Comparison of ENCODE assay signal across 10 cellular contexts in genomic region chr3:51966016-51966415, GRCh38. TPM values are rescaled to one million over a fixed set of nuclear protein-coding genes. Genes with fewer than 3 reads are reported as not detected.
DNase-seq lines count a peak whose midpoint lies in the region; ATAC-seq lines count a peak whose summit lies in the region.
"Had no signal": no experiment of that assay in that cellular context is flagged by ENCODE, and none has a peak within 500 bp of the region (broad histone marks: within the 10 kb centered on the region; RNA-seq: fewer than 3 reads in every experiment).

No MANE protein-coding gene starts in this region.

- H3K79me2 ChIP-seq in GM23248 (ENCODE audit: insufficient read depth), result peaks cover 26% of the 10 kb centered on the region; the same call in 1 of the 2 replicates

- H3K9ac ChIP-seq in GM23248, result no peak overlapping the region

- 0 out of 2 replicates have a peak, but pooled peaks cover 6% of the 10 kb centered on the region for H3K4me1 ChIP-seq in GM23248 (ENCODE audit: insufficient read depth)

- peaks cover 7% of the 10 kb centered on the region for H3K27me3 Mint-ChIP-seq in activated T-helper 1 cell treated with anti-CD3 and anti-CD28 coated beads, Interleukin-12 subunit alpha, Interleukin-12 subunit beta, Interleukin-2, Interleukin-4 antibody, amounts not matched to agents 30 ng/mL and 10 ng/mL and 1 ng/mL, durations not matched to agents 14 hours and 24 hours and 36 hours (ENCODE audit: insufficient read depth)

- no peaks in the 10 kb centered on the region for H3K9me3 Mint-ChIP-seq in activated T-helper 1 cell treated with anti-CD3 and anti-CD28 coated beads, Interleukin-12 subunit alpha, Interleukin-12 subunit beta, Interleukin-2, Interleukin-4 antibody, amounts not matched to agents 30 ng/mL and 10 ng/mL and 1 ng/mL, durations not matched to agents 14 hours and 24 hours and 36 hours

- no peaks in the 10 kb centered on the region for H3K36me3 ChIP-seq in GM23248 (ENCODE audit: low read depth)

- H3K9me2 ChIP-seq in GM23248 (ENCODE audit: insufficient read depth), result no peaks in the 10 kb centered on the region

- no peak for ATAC-seq in HG02571 (IDR thresholded peaks at IDR 0.05; ENCODE audit: unreplicated experiment)

- peak overlapping the region; percentile 56 for H3K4me3 Mint-ChIP-seq in activated T-helper 1 cell treated with anti-CD3 and anti-CD28 coated beads, Interleukin-12 subunit alpha, Interleukin-12 subunit beta, Interleukin-2, Interleukin-4 antibody, amounts not matched to agents 30 ng/mL and 10 ng/mL and 1 ng/mL, durations not matched to agents 14 hours and 24 hours and 36 hours

- H4K20me1 ChIP-seq in GM23248 (ENCODE audit: insufficient read depth), result no peaks in the 10 kb centered on the region

- H3K4me2 ChIP-seq in GM23248 (ENCODE audit: unreplicated experiment), result peak overlapping the region; percentile 95

- in situ Hi-C loops in GM23248 (cut with MboI), result no loop called here

- no peak overlapping the region for H3K27ac ChIP-seq in GM23248
- H3K27ac ChIP-seq: SK-N-MC had no signal

- peaks cover 8% of the 10 kb centered on the region for H3F3A ChIP-seq in GM23248 (ENCODE audit: insufficient read depth)

- H3K27me3 ChIP-seq in GM23248 (replicated peaks; ENCODE audit: insufficient read depth), result no peaks in the 10 kb centered on the region

- DNase-seq in GM23248 (no peak), hippocampal formation (lab: John Stamatoyannopoulos, UW) (peak; percentile 72 to 73), skeletal muscle cell (ENCODE audit: low read depth) (no peak), CD1c-positive myeloid dendritic cell (ENCODE audit: extremely low spot score) (no peak), NCI-H69 (lab: John Stamatoyannopoulos, UW) (no peak)
- DNase-seq in activated T-helper 1 cell treated with anti-CD3 and anti-CD28 coated beads, Interleukin-12 subunit alpha, Interleukin-12 subunit beta, Interleukin-2, Interleukin-4 antibody, amounts not matched to agents 30 ng/mL and 10 ng/mL and 1 ng/mL, durations not matched to agents 14 hours and 24 hours and 36 hours (ENCODE audit: low spot score), result no peak
- DNase-seq: NCI-H1417 treated with DMSO at 0.1 percent for 48 hours; stimulated activated CD4-positive, alpha-beta T cell treated with anti-CD3 and anti-CD28 coated beads, Interleukin-1b, Interleukin-23, amount 100 ng/mL, for 48 hours had no signal

- peaks cover 7% of the 10 kb centered on the region for H3K36me3 Mint-ChIP-seq in activated T-helper 1 cell treated with anti-CD3 and anti-CD28 coated beads, Interleukin-12 subunit alpha, Interleukin-12 subunit beta, Interleukin-2, Interleukin-4 antibody, amounts not matched to agents 30 ng/mL and 10 ng/mL and 1 ng/mL, durations not matched to agents 14 hours and 24 hours and 36 hours (ENCODE audit: low read depth)

- no peak overlapping the region for H3K27ac Mint-ChIP-seq in activated T-helper 1 cell treated with anti-CD3 and anti-CD28 coated beads, Interleukin-12 subunit alpha, Interleukin-12 subunit beta, Interleukin-2, Interleukin-4 antibody, amounts not matched to agents 30 ng/mL and 10 ng/mL and 1 ng/mL, durations not matched to agents 14 hours and 24 hours and 36 hours

- no peaks in the 10 kb centered on the region for H3K9me3 ChIP-seq in GM23248 (ENCODE audit: low read depth)

- WGBS in GM23248 (ENCODE audit: low coverage in 1 of 2, low lambda C conversion rate in 2 of 2, missing lambda C conversion rate in 2 of 2), 2 experiments, result 52 to 60% methylated on average over 2 of the region's 2 CpGs

- H3K4me1 Mint-ChIP-seq in activated T-helper 1 cell treated with anti-CD3 and anti-CD28 coated beads, Interleukin-12 subunit alpha, Interleukin-12 subunit beta, Interleukin-2, Interleukin-4 antibody, amounts not matched to agents 30 ng/mL and 10 ng/mL and 1 ng/mL, durations not matched to agents 14 hours and 24 hours and 36 hours (ENCODE audit: low read depth), result peaks cover 6% of the 10 kb centered on the region

- intact Hi-C loops in activated T-helper 1 cell treated with anti-CD3 and anti-CD28 coated beads, Interleukin-12 subunit alpha, Interleukin-12 subunit beta, Interleukin-2, Interleukin-4 antibody, amounts not matched to agents 30 ng/mL and 10 ng/mL and 1 ng/mL, durations not matched to agents 14 hours and 24 hours and 36 hours (cut with micrococcal nuclease), result no loop called here

- peak overlapping the region; percentile 87; the same call in 1 of the 2 replicates for H3K4me3 ChIP-seq in GM23248
- H3K4me3 ChIP-seq in skeletal muscle cell (ENCODE audit: low read depth, low read length), result peak overlapping the region; percentile 75

- H2AFZ ChIP-seq in GM23248, result no peak overlapping the region

RNA-seq across cellular contexts. Expression of gene PCBP4, which starts 1.2 kb away (rescaled TPM):
- 71.2 and 91.2 TPM in 2 replicates for total RNA-seq in GM23248 (2014; rRNA removed; shearing (Covaris generic))
- polyA plus RNA-seq in GM23248 (2016; fragmentation: Nextera tagmentation; extraction: Ambion mirVana), result 40.4 and 45.0 TPM in 2 replicates
- total RNA-seq in activated T-helper 1 cell treated with anti-CD3 and anti-CD28 coated beads, Interleukin-12 subunit alpha, Interleukin-12 subunit beta, Interleukin-2, Interleukin-4 antibody, amounts not matched to agents 30 ng/mL and 10 ng/mL and 1 ng/mL, durations not matched to agents 14 hours and 24 hours and 36 hours, result 14.8 and 18.0 TPM in 2 replicates

RNA-seq across cellular contexts. Expression of gene ABHD14B, which starts 7.8 kb away (rescaled TPM):
- total RNA-seq in GM23248 (2014; rRNA removed; shearing (Covaris generic)), result 60.3 and 60.4 TPM in 2 replicates
- polyA plus RNA-seq in GM23248 (2016; fragmentation: Nextera tagmentation; extraction: Ambion mirVana), result 64.9 and 70.9 TPM in 2 replicates
- total RNA-seq in activated T-helper 1 cell treated with anti-CD3 and anti-CD28 coated beads, Interleukin-12 subunit alpha, Interleukin-12 subunit beta, Interleukin-2, Interleukin-4 antibody, amounts not matched to agents 30 ng/mL and 10 ng/mL and 1 ng/mL, durations not matched to agents 14 hours and 24 hours and 36 hours, result 37.9 and 38.0 TPM in 2 replicates

RNA-seq across cellular contexts. Expression of gene ABHD14A, which starts 8.8 kb away (rescaled TPM):
- total RNA-seq in GM23248 (2014; rRNA removed; shearing (Covaris generic)), result 33.1 and 37.9 TPM in 2 replicates
- 33.0 and 35.5 TPM in 2 replicates for polyA plus RNA-seq in GM23248 (2016; fragmentation: Nextera tagmentation; extraction: Ambion mirVana)
- 12.8 and 13.3 TPM in 2 replicates for total RNA-seq in activated T-helper 1 cell treated with anti-CD3 and anti-CD28 coated beads, Interleukin-12 subunit alpha, Interleukin-12 subunit beta, Interleukin-2, Interleukin-4 antibody, amounts not matched to agents 30 ng/mL and 10 ng/mL and 1 ng/mL, durations not matched to agents 14 hours and 24 hours and 36 hours

RNA-seq across cellular contexts. Expression of gene GPR62, which starts 10.8 kb away (rescaled TPM):
- total RNA-seq in GM23248 (2014; rRNA removed; shearing (Covaris generic)), result not detected in 2 replicates
- 0.09 TPM in 1 of 2 replicates, not detected in the other for polyA plus RNA-seq in GM23248 (2016; fragmentation: Nextera tagmentation; extraction: Ambion mirVana)
- not detected in 2 replicates for total RNA-seq in activated T-helper 1 cell treated with anti-CD3 and anti-CD28 coated beads, Interleukin-12 subunit alpha, Interleukin-12 subunit beta, Interleukin-2, Interleukin-4 antibody, amounts not matched to agents 30 ng/mL and 10 ng/mL and 1 ng/mL, durations not matched to agents 14 hours and 24 hours and 36 hours

RNA-seq across cellular contexts. Expression of gene ACY1, which starts 17.3 kb away (rescaled TPM):
- total RNA-seq in GM23248 (2014; rRNA removed; shearing (Covaris generic)), result 66.6 and 73.6 TPM in 2 replicates
- polyA plus RNA-seq in GM23248 (2016; fragmentation: Nextera tagmentation; extraction: Ambion mirVana), result 35.8 and 38.1 TPM in 2 replicates
- total RNA-seq in activated T-helper 1 cell treated with anti-CD3 and anti-CD28 coated beads, Interleukin-12 subunit alpha, Interleukin-12 subunit beta, Interleukin-2, Interleukin-4 antibody, amounts not matched to agents 30 ng/mL and 10 ng/mL and 1 ng/mL, durations not matched to agents 14 hours and 24 hours and 36 hours, result 58.0 and 58.5 TPM in 2 replicates

Comparison
In these comparisons a context has a peak if more than half of its experiments do, and no peak if none do; other contexts are left out.
1. DNase-seq: peak in hippocampal formation (2 of 2); none in GM23248 (single experiment), activated T-helper 1 cell treated with anti-CD3 and anti-CD28 coated beads, Interleukin-12 subunit alpha, Interleukin-12 subunit beta, Interleukin-2, Interleukin-4 antibody, amounts not matched to agents 30 ng/mL and 10 ng/mL and 1 ng/mL, durations not matched to agents 14 hours and 24 hours and 36 hours (single experiment), skeletal muscle cell (single experiment), CD1c-positive myeloid dendritic cell (single experiment) and NCI-H69 (single experiment).